ENCODE assay signal across 8 cellular contexts in the genomic region with DNA sequence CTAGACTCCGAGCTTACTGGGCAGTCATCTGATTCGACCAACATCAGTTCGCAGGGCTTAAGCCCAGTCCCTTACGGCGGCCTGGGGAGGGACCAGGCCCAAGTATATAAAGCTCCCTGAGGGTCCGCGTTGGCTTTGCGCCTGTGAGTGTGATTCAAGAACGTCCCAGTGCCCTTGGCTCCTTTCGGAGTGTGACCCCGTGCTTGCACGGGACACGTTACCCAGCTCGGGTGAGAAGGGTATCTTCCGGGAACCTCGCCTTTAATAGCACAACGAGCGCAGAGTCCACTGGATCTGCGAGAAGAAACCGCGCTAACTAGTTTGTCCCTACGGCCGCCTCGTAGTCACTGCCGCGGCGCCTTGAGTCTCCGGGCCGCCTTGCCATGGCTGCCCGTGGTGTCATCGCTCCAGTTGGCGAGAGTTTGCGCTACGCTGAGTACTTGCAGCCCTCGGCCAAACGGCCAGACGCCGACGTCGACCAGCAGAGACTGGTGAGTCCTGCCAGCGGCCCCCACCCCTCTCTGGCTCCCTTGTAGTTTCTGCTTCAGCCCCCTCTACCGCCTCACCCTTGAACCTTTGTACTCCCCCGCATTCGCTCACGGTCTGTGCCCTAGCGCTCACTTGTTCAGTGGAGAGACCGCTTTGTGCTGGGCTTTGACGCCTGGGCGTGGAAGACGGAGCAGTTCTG. TPM values are rescaled to one million over a fixed set of nuclear protein-coding genes. Genes with fewer than 3 reads are reported as not detected.
A peak's percentile ranks its signal among the peaks of the same experiment; 100 is the strongest.
DNase-seq lines count a peak whose midpoint lies in the region; TF ChIP-seq lines count a peak whose summit lies in the region.

DNAJC15 (plus strand) TSS at position 343 of the 688 bp plus-strand sequence; CDS start at position 384, 41 bp downstream.

- H3K36me3 ChIP-seq in CD4-positive, alpha-beta memory T cell (ENCODE audit: insufficient read depth, low read length) = no peaks in the 10 kb centered on the region

- H3K4me1 Mint-ChIP-seq in CD4-positive, alpha-beta memory T cell = peaks cover 18 to 42% (median 32%) of the 10 kb centered on the region in 4 donors

- POLR2A ChIA-PET in CD4-positive, alpha-beta memory T cell (lab: Charles Lee; ENCODE audit: partially characterized antibody) = interaction anchor here (0.7 to 5.1 kb wide), 10 partner anchors 8 to 54 kb away, joined by 3 to 97 read pairs (median 6); partner anchors contain the start of gene EPSTI1

- no peaks in the 10 kb centered on the region for H3K27me3 Mint-ChIP-seq in CD4-positive, alpha-beta memory T cell

- no peak for TF ChIP-seq CTCF in GM20000 (IDR thresholded peaks at IDR 0.05; ENCODE audit: extremely low read depth, missing control alignments)
- peak; percentile 10 for TF ChIP-seq CTCF in astrocyte of the cerebellum (IDR thresholded peaks at IDR 0.05; ENCODE audit: low read depth, low read length, missing control alignments)
- no peak for TF ChIP-seq CTCF in retinal pigment epithelial cell (conservative IDR thresholded peaks at IDR 0.05; ENCODE audit: low read depth, low read length)

- peak within 1 kb of the TSS; percentile 90 to 100 (median 98) for H3K4me3 Mint-ChIP-seq in CD4-positive, alpha-beta memory T cell

- peaks cover 0 to 3% (median 0%) of the 10 kb centered on the region in 8 donors for H3K9me3 Mint-ChIP-seq in CD4-positive, alpha-beta memory T cell

- in situ Hi-C loops in astrocyte of the cerebellum (cut with HindIII; ENCODE audit: low sequenced_read_pairs) = no loop called here

- H3K27ac ChIP-seq in CD4-positive, alpha-beta memory T cell (ENCODE audit: low read depth, low read length) = peak within 1 kb of the TSS; percentile 66

- peak within 1 kb of the TSS; percentile 87 to 99 (median 98) for H3K27ac Mint-ChIP-seq in CD4-positive, alpha-beta memory T cell

- peaks cover 5 to 17% of the 10 kb centered on the region in 2 donors for H3K36me3 Mint-ChIP-seq in CD4-positive, alpha-beta memory T cell

- CTCF ChIA-PET in CD4-positive, alpha-beta memory T cell (lab: Charles Lee; ENCODE audit: partially characterized antibody) = interaction anchor here (0.7 to 4.1 kb wide), 14 partner anchors 8 to 55 kb away, joined by 3 to 25 read pairs (median 4); partner anchors contain the start of gene EPSTI1

- no peaks in the 10 kb centered on the region for H3K9me3 ChIP-seq in CD4-positive, alpha-beta memory T cell (ENCODE audit: control insufficient read depth in 1 of 2, low read length in 2 of 2)

- H3K4me3 ChIP-seq in CD4-positive, alpha-beta memory T cell (ENCODE audit: low read length in 2 of 2) = peak within 1 kb of the TSS; percentile 85 to 92
- H3K4me3 ChIP-seq in astrocyte of the cerebellum (ENCODE audit: low read depth, low read length) (peak within 1 kb of the TSS; percentile 51), retinal pigment epithelial cell (ENCODE audit: low read length) (peak within 1 kb of the TSS; percentile 75)

- H3K27me3 ChIP-seq in CD4-positive, alpha-beta memory T cell (ENCODE audit: insufficient read depth, low read length) = no peaks in the 10 kb centered on the region

- intact Hi-C loops in CD4-positive, alpha-beta memory T cell (cut with micrococcal nuclease) = loop anchor here (1.0 to 2.0 kb wide), 5 partner anchors 21 to 751 kb away; partner anchors contain the start of genes AKAP11 and EPSTI1

- DNase-seq in CD4-positive, alpha-beta memory T cell = peak; percentile 81 to 87 (median 84)
- DNase-seq in GM20000 (ENCODE audit: low spot score) (peak; percentile 73), HUDEP-2 (lab: John Stamatoyannopoulos, UW; ENCODE audit: unreplicated experiment in 76 of 76) (peak in 64 of 76 experiments; percentile 13 to 87 (median 67)), T-helper 22 cell (ENCODE audit: low read depth) (peak; percentile 4), astrocyte of the cerebellum (ENCODE audit: low read depth) (peak; percentile 66), hippocampal formation (lab: John Stamatoyannopoulos, UW) (peak; percentile 79 to 90), retinal pigment epithelial cell (ENCODE audit: low read depth) (peak; percentile 56), NCI-H1105 treated with DMSO at 0.1 percent for 48 hours (lab: John Stamatoyannopoulos, UW) (no peak)

- H3K4me1 ChIP-seq in CD4-positive, alpha-beta memory T cell (ENCODE audit: insufficient read depth, low read length) = peaks cover 35% of the 10 kb centered on the region

RNA-seq across cellular contexts. Expression of gene DNAJC15, which starts in this region (rescaled TPM):
- total RNA-seq in CD4-positive, alpha-beta memory T cell = 10 to 100 TPM in 1 of 2 experiments, 1 to 10 TPM in 1; 9.7 to 11.1 TPM
- polyA plus RNA-seq in CD4-positive, alpha-beta memory T cell = 10 to 100 TPM; 14.8 to 16.0 TPM
